1 cellular context compared by ENCODE assay signal in the genomic region with DNA sequence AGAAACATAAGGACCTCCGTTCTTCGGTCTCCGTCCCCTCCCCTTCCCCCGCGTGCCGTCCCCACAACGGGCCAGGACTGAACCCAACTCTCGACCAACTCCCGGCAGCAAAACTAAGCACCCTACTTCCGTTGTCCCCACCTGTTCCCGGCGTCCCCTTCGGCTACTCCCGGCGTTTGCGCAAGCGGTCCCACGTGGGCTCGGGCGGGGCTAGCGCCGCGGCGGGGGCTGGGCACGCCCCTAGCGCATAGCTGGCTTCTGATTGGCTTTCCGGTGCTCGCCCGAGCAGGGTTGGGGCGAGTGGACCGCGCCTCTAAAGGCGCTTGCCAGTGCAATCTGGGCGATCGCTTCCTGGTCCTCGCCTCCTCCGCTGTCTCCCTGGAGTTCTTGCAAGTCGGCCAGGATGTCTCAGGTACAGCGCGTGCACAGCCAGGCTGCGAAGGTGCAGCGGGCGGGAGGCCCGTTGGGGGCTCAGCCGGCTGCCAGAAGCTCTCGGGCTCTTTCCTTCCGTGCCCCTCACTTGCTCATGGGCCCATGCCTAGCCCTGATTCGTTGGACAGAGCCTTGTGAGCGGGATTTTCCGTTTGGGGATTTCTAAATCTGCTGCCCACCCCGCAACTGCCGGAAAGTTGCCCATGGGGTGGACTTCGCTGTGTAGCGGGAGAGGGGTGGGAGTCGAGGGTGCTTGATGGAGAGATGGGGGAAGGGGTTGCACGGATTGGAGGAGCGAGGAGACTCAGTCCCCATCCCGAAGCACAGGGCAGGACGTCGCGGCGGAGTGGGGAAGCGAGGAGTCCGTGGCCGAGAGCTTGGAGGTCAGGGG.
A peak's percentile ranks its signal among the peaks of the same experiment; 100 is the strongest.
TF ChIP-seq lines count a peak whose summit lies in the region.

TSS of gene C2orf76 (minus strand) at position 186 of the 823 bp plus-strand sequence. CDS start 26,875 bp downstream, outside the sequence.
TSS of gene DBI (plus strand) at position 329 of the 823 bp plus-strand sequence. CDS start at position 404, 75 bp downstream.

TF ChIP-seq in HepG2, 621 proteins besides CTCF, POLR2A, EP300 and RAD21 (continued from another document and continues in another):
- TF ChIP-seq, protein P1, sequence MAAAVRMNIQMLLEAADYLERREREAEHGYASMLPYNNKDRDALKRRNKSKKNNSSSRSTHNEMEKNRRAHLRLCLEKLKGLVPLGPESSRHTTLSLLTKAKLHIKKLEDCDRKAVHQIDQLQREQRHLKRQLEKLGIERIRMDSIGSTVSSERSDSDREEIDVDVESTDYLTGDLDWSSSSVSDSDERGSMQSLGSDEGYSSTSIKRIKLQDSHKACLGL (CRISPR knock-in tag; IDR thresholded peaks at IDR 0.05) = peak; percentile 84
- TF ChIP-seq ZIK1 (CRISPR knock-in tag; IDR thresholded peaks at IDR 0.05; ENCODE audit: borderline replicate concordance, low read depth) (no peak; the same call in 1 of the 2 replicates), ZFP82 (CRISPR knock-in tag; IDR thresholded peaks at IDR 0.05; ENCODE audit: borderline replicate concordance) (peak; percentile 80; the same call in 1 of the 2 replicates), TCF7 (IDR thresholded peaks at IDR 0.05; ENCODE audit: low read depth) (peak; percentile 21; the same call in 1 of the 2 replicates), ZSCAN31 (CRISPR knock-in tag; IDR thresholded peaks at IDR 0.05; ENCODE audit: low read depth) (peak; percentile 90), GATAD2A (CRISPR knock-in tag; IDR thresholded peaks at IDR 0.05) (peak; percentile 71), ZBTB34 (CRISPR knock-in tag; IDR thresholded peaks at IDR 0.05) (no peak; the same call in none of the 2 replicates), ZNF225 (CRISPR knock-in tag; IDR thresholded peaks at IDR 0.05) (peak; percentile 27), EZH2 (conservative IDR thresholded peaks at IDR 0.05; ENCODE audit: low read depth, low read length) (no peak), CBX2 (IDR thresholded peaks at IDR 0.05; ENCODE audit: low read depth, low read length) (no peak), CBX2 (CRISPR knock-in tag; IDR thresholded peaks at IDR 0.05; ENCODE audit: low read depth) (no peak), ZNF530 (CRISPR knock-in tag; IDR thresholded peaks at IDR 0.05; ENCODE audit: low read depth) (no peak), HNRNPLL (IDR thresholded peaks at IDR 0.05; ENCODE audit: low read depth, low read length, poor library complexity, severe bottlenecking) (peak; percentile 98), ASH2L (IDR thresholded peaks at IDR 0.05; ENCODE audit: insufficient read length, low read depth, low read length) (peak; percentile 66), RCOR2 (CRISPR knock-in tag; IDR thresholded peaks at IDR 0.05) (no peak), ZNF816 (CRISPR knock-in tag; IDR thresholded peaks at IDR 0.05; ENCODE audit: borderline replicate concordance) (peak; percentile 81), STAT6 (CRISPR knock-in tag; IDR thresholded peaks at IDR 0.05; ENCODE audit: borderline replicate concordance) (peak; percentile 88; the same call in 1 of the 2 replicates), ZSCAN30 (CRISPR knock-in tag; IDR thresholded peaks at IDR 0.05) (no peak), ZNF713 (CRISPR knock-in tag; IDR thresholded peaks at IDR 0.05) (0 out of 2 replicates have a peak, but pooled peaks have one; percentile 8), CSRNP1 (CRISPR knock-in tag; IDR thresholded peaks at IDR 0.05) (peak; percentile 98), FOXJ3 (CRISPR knock-in tag; IDR thresholded peaks at IDR 0.05; ENCODE audit: borderline replicate concordance) (no peak), ZEB1 (IDR thresholded peaks at IDR 0.05; ENCODE audit: insufficient replicate concordance, low read depth) (peak; percentile 35), GPBP1L1 (CRISPR knock-in tag; IDR thresholded peaks at IDR 0.05) (no peak), SNAPC5 (CRISPR knock-in tag; IDR thresholded peaks at IDR 0.05; ENCODE audit: borderline replicate concordance) (peak; percentile 69; the same call in 1 of the 2 replicates), CSRNP2 (CRISPR knock-in tag; conservative IDR thresholded peaks at IDR 0.05; ENCODE audit: low read depth) (peak; percentile 79; the same call in 1 of the 2 replicates), RELA (CRISPR knock-in tag; IDR thresholded peaks at IDR 0.05) (0 out of 2 replicates have a peak, but pooled peaks have one; percentile 51), LCORL (IDR thresholded peaks at IDR 0.05) (no peak), LCORL (CRISPR knock-in tag; IDR thresholded peaks at IDR 0.05) (peak; percentile 91), NR2F2 (IDR thresholded peaks at IDR 0.05; ENCODE audit: borderline replicate concordance, low read depth) (no peak; the same call in 1 of the 2 replicates), ZNF747 (CRISPR knock-in tag; IDR thresholded peaks at IDR 0.05; ENCODE audit: borderline replicate concordance) (peak; percentile 96), CBFB (CRISPR knock-in tag; IDR thresholded peaks at IDR 0.05) (peak; percentile 86), ZC3H13 (CRISPR knock-in tag; IDR thresholded peaks at IDR 0.05) (peak; percentile 92), ZNF17 (CRISPR knock-in tag; IDR thresholded peaks at IDR 0.05) (no peak), DPF2 (CRISPR knock-in tag; IDR thresholded peaks at IDR 0.05; ENCODE audit: borderline replicate concordance, low read depth) (no peak), SP4 (CRISPR knock-in tag; IDR thresholded peaks at IDR 0.05) (peak; percentile 99)
- TF ChIP-seq, protein P2, sequence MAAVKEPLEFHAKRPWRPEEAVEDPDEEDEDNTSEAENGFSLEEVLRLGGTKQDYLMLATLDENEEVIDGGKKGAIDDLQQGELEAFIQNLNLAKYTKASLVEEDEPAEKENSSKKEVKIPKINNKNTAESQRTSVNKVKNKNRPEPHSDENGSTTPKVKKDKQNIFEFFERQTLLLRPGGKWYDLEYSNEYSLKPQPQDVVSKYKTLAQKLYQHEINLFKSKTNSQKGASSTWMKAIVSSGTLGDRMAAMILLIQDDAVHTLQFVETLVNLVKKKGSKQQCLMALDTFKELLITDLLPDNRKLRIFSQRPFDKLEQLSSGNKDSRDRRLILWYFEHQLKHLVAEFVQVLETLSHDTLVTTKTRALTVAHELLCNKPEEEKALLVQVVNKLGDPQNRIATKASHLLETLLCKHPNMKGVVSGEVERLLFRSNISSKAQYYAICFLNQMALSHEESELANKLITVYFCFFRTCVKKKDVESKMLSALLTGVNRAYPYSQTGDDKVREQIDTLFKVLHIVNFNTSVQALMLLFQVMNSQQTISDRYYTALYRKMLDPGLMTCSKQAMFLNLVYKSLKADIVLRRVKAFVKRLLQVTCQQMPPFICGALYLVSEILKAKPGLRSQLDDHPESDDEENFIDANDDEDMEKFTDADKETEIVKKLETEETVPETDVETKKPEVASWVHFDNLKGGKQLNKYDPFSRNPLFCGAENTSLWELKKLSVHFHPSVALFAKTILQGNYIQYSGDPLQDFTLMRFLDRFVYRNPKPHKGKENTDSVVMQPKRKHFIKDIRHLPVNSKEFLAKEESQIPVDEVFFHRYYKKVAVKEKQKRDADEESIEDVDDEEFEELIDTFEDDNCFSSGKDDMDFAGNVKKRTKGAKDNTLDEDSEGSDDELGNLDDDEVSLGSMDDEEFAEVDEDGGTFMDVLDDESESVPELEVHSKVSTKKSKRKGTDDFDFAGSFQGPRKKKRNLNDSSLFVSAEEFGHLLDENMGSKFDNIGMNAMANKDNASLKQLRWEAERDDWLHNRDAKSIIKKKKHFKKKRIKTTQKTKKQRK (IDR thresholded peaks at IDR 0.05; ENCODE audit: low read length) = no peak
- TF ChIP-seq, protein P3, sequence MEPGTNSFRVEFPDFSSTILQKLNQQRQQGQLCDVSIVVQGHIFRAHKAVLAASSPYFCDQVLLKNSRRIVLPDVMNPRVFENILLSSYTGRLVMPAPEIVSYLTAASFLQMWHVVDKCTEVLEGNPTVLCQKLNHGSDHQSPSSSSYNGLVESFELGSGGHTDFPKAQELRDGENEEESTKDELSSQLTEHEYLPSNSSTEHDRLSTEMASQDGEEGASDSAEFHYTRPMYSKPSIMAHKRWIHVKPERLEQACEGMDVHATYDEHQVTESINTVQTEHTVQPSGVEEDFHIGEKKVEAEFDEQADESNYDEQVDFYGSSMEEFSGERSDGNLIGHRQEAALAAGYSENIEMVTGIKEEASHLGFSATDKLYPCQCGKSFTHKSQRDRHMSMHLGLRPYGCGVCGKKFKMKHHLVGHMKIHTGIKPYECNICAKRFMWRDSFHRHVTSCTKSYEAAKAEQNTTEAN (CRISPR knock-in tag; conservative IDR thresholded peaks at IDR 0.05) = no peak
- TF ChIP-seq, protein P4, sequence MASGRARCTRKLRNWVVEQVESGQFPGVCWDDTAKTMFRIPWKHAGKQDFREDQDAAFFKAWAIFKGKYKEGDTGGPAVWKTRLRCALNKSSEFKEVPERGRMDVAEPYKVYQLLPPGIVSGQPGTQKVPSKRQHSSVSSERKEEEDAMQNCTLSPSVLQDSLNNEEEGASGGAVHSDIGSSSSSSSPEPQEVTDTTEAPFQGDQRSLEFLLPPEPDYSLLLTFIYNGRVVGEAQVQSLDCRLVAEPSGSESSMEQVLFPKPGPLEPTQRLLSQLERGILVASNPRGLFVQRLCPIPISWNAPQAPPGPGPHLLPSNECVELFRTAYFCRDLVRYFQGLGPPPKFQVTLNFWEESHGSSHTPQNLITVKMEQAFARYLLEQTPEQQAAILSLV (CRISPR knock-in tag; IDR thresholded peaks at IDR 0.05; ENCODE audit: borderline replicate concordance) = peak; percentile 5
- TF ChIP-seq, protein P5, sequence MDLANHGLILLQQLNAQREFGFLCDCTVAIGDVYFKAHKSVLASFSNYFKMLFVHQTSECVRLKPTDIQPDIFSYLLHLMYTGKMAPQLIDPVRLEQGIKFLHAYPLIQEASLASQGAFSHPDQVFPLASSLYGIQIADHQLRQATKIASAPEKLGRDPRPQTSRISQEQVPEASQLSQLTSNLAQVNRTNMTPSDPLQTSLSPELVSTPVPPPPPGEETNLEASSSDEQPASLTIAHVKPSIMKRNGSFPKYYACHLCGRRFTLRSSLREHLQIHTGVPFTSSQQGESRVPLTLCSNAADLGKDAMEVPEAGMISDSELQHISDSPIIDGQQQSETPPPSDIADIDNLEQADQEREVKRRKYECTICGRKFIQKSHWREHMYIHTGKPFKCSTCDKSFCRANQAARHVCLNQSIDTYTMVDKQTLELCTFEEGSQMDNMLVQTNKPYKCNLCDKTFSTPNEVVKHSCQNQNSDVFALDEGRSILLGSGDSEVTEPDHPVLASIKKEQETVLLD (CRISPR knock-in tag; IDR thresholded peaks at IDR 0.05; ENCODE audit: low read depth) = peak; percentile 78
